13 cellular contexts compared by ENCODE assay signal in genomic region chr6:139641412-139641811, GRCh38.
"Had no signal": no experiment of that assay in that cellular context is flagged by ENCODE, and none has a peak within 500 bp of the region (broad histone marks: within the 10 kb centered on the region; RNA-seq: fewer than 3 reads in every experiment).

No MANE protein-coding gene starts in this region.

- DNase-seq: activated CD4-positive, alpha-beta memory T cell treated with anti-CD3 and anti-CD28 coated beads, Interleukin-2, amount 10 ng/mL, durations not matched to agents 7 days and 5 days; activated CD4-positive, alpha-beta T cell treated with anti-CD3 and anti-CD28 coated beads for 4 hours; activated effector memory CD4-positive, alpha-beta T cell treated with Interleukin-2 at 50 U/mL for 16 hours; activated naive CD4-positive, alpha-beta T cell treated with anti-CD3 and anti-CD28 coated beads, Interleukin-2, amount 50 U/mL, for 16 hours; activated T-cell treated with anti-CD3 and anti-CD28 coated beads, Interleukin-2, amount 50 U/mL, for 4 hours; dorsolateral prefrontal cortex; hippocampal formation; naive thymus-derived CD4-positive, alpha-beta T cell; pancreas; sigmoid colon; spleen; T1000 had no signal

- H3K36me3 ChIP-seq: pancreas, sigmoid colon, spleen, thoracic aorta had no signal

- H3K4me3 ChIP-seq: dorsolateral prefrontal cortex, pancreas, sigmoid colon, spleen, thoracic aorta had no signal

- H3K4me1 ChIP-seq: pancreas had no signal

- H3K27ac ChIP-seq: dorsolateral prefrontal cortex, pancreas, sigmoid colon, thoracic aorta had no signal

- H3K27me3 ChIP-seq: dorsolateral prefrontal cortex, pancreas, sigmoid colon, spleen had no signal

- H3K9me3 ChIP-seq: pancreas, sigmoid colon, thoracic aorta had no signal
